Comparison of ENCODE assay signal across 8 cellular contexts in genomic region chr17:82648165-82648668, GRCh38. TPM values are rescaled to one million over a fixed set of nuclear protein-coding genes. Genes with fewer than 3 reads are reported as not detected.
DNase-seq lines count a peak whose midpoint lies in the region; ATAC-seq, FAIRE-seq and TF ChIP-seq lines count a peak whose summit lies in the region.

TSS of gene WDR45B (minus strand) at chr17:82648444. CDS start at chr17:82648340, 104 bp downstream.

- ATAC-seq in GM21447 (IDR thresholded peaks at IDR 0.05; ENCODE audit: unreplicated experiment), result peak; percentile 78

- H2AFZ ChIP-seq in OCI-LY1 (ENCODE audit: low read length) (no peak within 1 kb of the TSS), endothelial cell of umbilical vein (ENCODE audit: low read depth, low read length) (peak within 1 kb of the TSS; percentile 64)

- dilution Hi-C loops in endothelial cell of umbilical vein (cut with MboI; ENCODE audit: extremely low pct_ligation_motif_present, low sequenced_read_pairs), result no loop called here

- FAIRE-seq in endothelial cell of umbilical vein (lab: Jason Lieb, UNC), result peak; percentile 95

- intact Hi-C loops in endothelial cell of umbilical vein (cut with micrococcal nuclease), result no loop called here

- no TSS peak for BruUV-seq in endothelial cell of umbilical vein (replicated peaks; lab: Mats Ljungman, UMichigan)

- CTCF ChIA-PET in endothelial cell of umbilical vein (lab: Charles Lee), result no interaction called here

- H3K79me2 ChIP-seq in OCI-LY1 (ENCODE audit: insufficient read depth, low read length) (peaks cover 29% of the 10 kb centered on the region), endothelial cell of umbilical vein (ENCODE audit: control insufficient read depth, insufficient read depth, low read length) (peaks cover 46% of the 10 kb centered on the region)

- H3K27ac ChIP-seq in OCI-LY1 (ENCODE audit: low read depth, low read length, poor library complexity, severe bottlenecking) (peak within 1 kb of the TSS; percentile 74), endothelial cell of umbilical vein (ENCODE audit: insufficient read depth, low read depth, low read length) (peak within 1 kb of the TSS; percentile 71)

- H3K9me3 ChIP-seq in OCI-LY1 (ENCODE audit: low read length), result no peaks in the 10 kb centered on the region
- no peaks in the 10 kb centered on the region for H3K9me3 ChIP-seq in endothelial cell of umbilical vein (replicated peaks; ENCODE audit: control insufficient read depth, insufficient read depth, low read length)

- peak; percentile 95 for DNase-seq in COR-L47 (lab: John Stamatoyannopoulos, UW)
- DNase-seq in HuH-7 (ENCODE audit: low spot score), result peak; percentile 99
- DNase-seq in activated CD8-positive, alpha-beta memory T cell treated with anti-CD3 and anti-CD28 coated beads, Interleukin-2, amount 50 U/mL, for 48 hours, result peak; percentile 92
- peak; percentile 95 for DNase-seq in endothelial cell of umbilical vein (ENCODE audit: low read depth, low spot score)
- peak; percentile 95 for DNase-seq in midbrain (lab: John Stamatoyannopoulos, UW)
- DNase-seq in stimulated activated CD8-positive, alpha-beta memory T cell treated with anti-CD3 and anti-CD28 coated beads, Interleukin-15, amount 100 ng/mL, for 48 hours (ENCODE audit: low read depth in 2 of 2), result peak; percentile 87 to 91

- H3K4me1 ChIP-seq in OCI-LY1 (ENCODE audit: insufficient read depth, low read length, severe bottlenecking) (peaks cover 19% of the 10 kb centered on the region), endothelial cell of umbilical vein (ENCODE audit: control insufficient read depth, extremely low read depth, insufficient read depth, low read length) (peaks cover 6% of the 10 kb centered on the region)

- POLR2A ChIA-PET in endothelial cell of umbilical vein (lab: Charles Lee), result no interaction called here

- H3K9ac ChIP-seq in OCI-LY1 (ENCODE audit: low read length) (peak within 1 kb of the TSS; percentile 87), endothelial cell of umbilical vein (replicated peaks; ENCODE audit: extremely low read depth, insufficient read depth, low read length) (peak within 1 kb of the TSS; percentile 92)

- peak within 1 kb of the TSS; percentile 92 for H3K4me2 ChIP-seq in OCI-LY1 (ENCODE audit: low read length)
- peak within 1 kb of the TSS; percentile 57 for H3K4me2 ChIP-seq in endothelial cell of umbilical vein (ENCODE audit: insufficient read depth, low read length)

- H4K20me1 ChIP-seq in OCI-LY1 (ENCODE audit: insufficient read depth, low read length), result no peaks in the 10 kb centered on the region
- H4K20me1 ChIP-seq in endothelial cell of umbilical vein (replicated peaks; ENCODE audit: control insufficient read depth, extremely low read depth, insufficient read depth, low read length), result peaks cover 2% of the 10 kb centered on the region

- no peaks in the 10 kb centered on the region for H3K9me1 ChIP-seq in endothelial cell of umbilical vein (replicated peaks; ENCODE audit: control insufficient read depth, extremely low read depth, insufficient read depth, low read length)

- 0 out of 2 replicates have a peak, but pooled peaks cover 3% of the 10 kb centered on the region for H3K27me3 ChIP-seq in OCI-LY1 (ENCODE audit: insufficient read depth, low read length)
- H3K27me3 ChIP-seq in endothelial cell of umbilical vein (ENCODE audit: control insufficient read depth in 2 of 2, insufficient read depth in 2 of 2, low read length in 2 of 2), result no peaks in the 10 kb centered on the region

- TF ChIP-seq CTCF in OCI-LY1 (IDR thresholded peaks at IDR 0.05; ENCODE audit: low read length) (no peak), endothelial cell of umbilical vein (IDR thresholded peaks at IDR 0.05; ENCODE audit: extremely low read depth in 1 of 2, insufficient read depth in 1 of 2, low read depth in 1 of 2, low read length in 2 of 2) (no peak)

- peak; percentile 93 for TF ChIP-seq POLR2A in endothelial cell of umbilical vein (IDR thresholded peaks at IDR 0.05; ENCODE audit: low read depth, low read length)

- H3K4me3 ChIP-seq in OCI-LY1 (ENCODE audit: low read depth, low read length, poor library complexity, severe bottlenecking) (peak within 1 kb of the TSS; percentile 92), endothelial cell of umbilical vein (replicated peaks in 1 of 3; ENCODE audit: insufficient read depth in 1 of 3, low read depth in 1 of 3, low read length in 3 of 3) (peak within 1 kb of the TSS; percentile 14 to 100 (median 49))

- H3K36me3 ChIP-seq in OCI-LY1 (ENCODE audit: insufficient read depth, low read length) (peaks cover 20% of the 10 kb centered on the region), endothelial cell of umbilical vein (ENCODE audit: control insufficient read depth in 2 of 2, extremely low read depth in 1 of 2, insufficient read depth in 2 of 2, low read length in 2 of 2) (peaks cover 0 to 12% of the 10 kb centered on the region in 2 experiments)

- H3K9me2 ChIP-seq in OCI-LY1 (ENCODE audit: low read depth, low read length), result no peaks in the 10 kb centered on the region

- no peaks in the 10 kb centered on the region for H3F3A ChIP-seq in OCI-LY1 (ENCODE audit: insufficient read depth, low read length)

TF ChIP-seq in endothelial cell of umbilical vein, 7 proteins besides CTCF, POLR2A, EP300 and RAD21:
- no peak for TF ChIP-seq FOS (IDR thresholded peaks at IDR 0.05; ENCODE audit: borderline replicate concordance, insufficient read depth, low read length)
- TF ChIP-seq POLR2AphosphoS5 (IDR thresholded peaks at IDR 0.05; ENCODE audit: insufficient read depth, low read depth, low read length), result peak; percentile 97
- peak; percentile 64 for TF ChIP-seq MAX (IDR thresholded peaks at IDR 0.05; ENCODE audit: insufficient read depth, insufficient read length)

RNA-seq across cellular contexts. Expression of gene WDR45B, which starts in this region (rescaled TPM):
- total RNA-seq in endothelial cell of umbilical vein, result 62.0 and 63.8 TPM in 2 replicates
- polyA plus RNA-seq in endothelial cell of umbilical vein, result 73.4 and 76.7 TPM in 2 replicates
- polyA plus RNA-seq in endothelial cell of umbilical vein (2011; cell fraction: cytosol; rRNA removed), result 90.2 and 99.6 TPM in 2 replicates
- polyA plus RNA-seq in endothelial cell of umbilical vein (2011; cell fraction: nucleus; rRNA removed), result 151 and 173 TPM in 2 replicates
- polyA plus RNA-seq in endothelial cell of umbilical vein (2012), result 64.7 and 69.7 TPM in 2 replicates
- polyA minus RNA-seq in endothelial cell of umbilical vein, result 63.9 and 68.5 TPM in 2 replicates
- polyA minus RNA-seq in endothelial cell of umbilical vein (2011; cell fraction: cytosol; rRNA and poly(A)+ RNA removed), result 44.0 TPM
- polyA minus RNA-seq in endothelial cell of umbilical vein (2011; cell fraction: nucleus; rRNA and poly(A)+ RNA removed), result 36.2 and 46.2 TPM in 2 replicates

Comparison
In these comparisons a context has a peak if more than half of its experiments do, and no peak if none do; other contexts are left out.
1. Peak in every context shown above with its lines: DNase-seq, ATAC-seq, H3K4me3 ChIP-seq and H3K27ac ChIP-seq.